In genomic region chr7:116280803-116281202, GRCh38 we compare ENCODE assay signal across 2 cellular contexts.
A peak's percentile ranks its signal among the peaks of the same experiment; 100 is the strongest.
TF ChIP-seq lines count a peak whose summit lies in the region.

No MANE protein-coding gene starts in this region.

TF ChIP-seq in HEK293, 187 proteins besides CTCF, POLR2A, EP300 and RAD21:
- TF ChIP-seq, protein P1, sequence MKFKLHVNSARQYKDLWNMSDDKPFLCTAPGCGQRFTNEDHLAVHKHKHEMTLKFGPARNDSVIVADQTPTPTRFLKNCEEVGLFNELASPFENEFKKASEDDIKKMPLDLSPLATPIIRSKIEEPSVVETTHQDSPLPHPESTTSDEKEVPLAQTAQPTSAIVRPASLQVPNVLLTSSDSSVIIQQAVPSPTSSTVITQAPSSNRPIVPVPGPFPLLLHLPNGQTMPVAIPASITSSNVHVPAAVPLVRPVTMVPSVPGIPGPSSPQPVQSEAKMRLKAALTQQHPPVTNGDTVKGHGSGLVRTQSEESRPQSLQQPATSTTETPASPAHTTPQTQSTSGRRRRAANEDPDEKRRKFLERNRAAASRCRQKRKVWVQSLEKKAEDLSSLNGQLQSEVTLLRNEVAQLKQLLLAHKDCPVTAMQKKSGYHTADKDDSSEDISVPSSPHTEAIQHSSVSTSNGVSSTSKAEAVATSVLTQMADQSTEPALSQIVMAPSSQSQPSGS (tag by site-specific recombination; IDR thresholded peaks at IDR 0.05; ENCODE audit: low read depth) = peak; percentile 47; the same call in 1 of the 2 replicates
- TF ChIP-seq TSHZ1 (tag by site-specific recombination; IDR thresholded peaks at IDR 0.05; ENCODE audit: borderline replicate concordance) = no peak
- no peak for TF ChIP-seq ZNF114 (tag by site-specific recombination; IDR thresholded peaks at IDR 0.05)
- no peak for TF ChIP-seq ZNF473 (tag by site-specific recombination; IDR thresholded peaks at IDR 0.05)
- TF ChIP-seq GLIS1 (tag by site-specific recombination; IDR thresholded peaks at IDR 0.05) = no peak

TF ChIP-seq in SK-N-SH, 30 proteins besides CTCF, POLR2A, EP300 and RAD21 (continued from another document):
- TF ChIP-seq, protein P2, sequence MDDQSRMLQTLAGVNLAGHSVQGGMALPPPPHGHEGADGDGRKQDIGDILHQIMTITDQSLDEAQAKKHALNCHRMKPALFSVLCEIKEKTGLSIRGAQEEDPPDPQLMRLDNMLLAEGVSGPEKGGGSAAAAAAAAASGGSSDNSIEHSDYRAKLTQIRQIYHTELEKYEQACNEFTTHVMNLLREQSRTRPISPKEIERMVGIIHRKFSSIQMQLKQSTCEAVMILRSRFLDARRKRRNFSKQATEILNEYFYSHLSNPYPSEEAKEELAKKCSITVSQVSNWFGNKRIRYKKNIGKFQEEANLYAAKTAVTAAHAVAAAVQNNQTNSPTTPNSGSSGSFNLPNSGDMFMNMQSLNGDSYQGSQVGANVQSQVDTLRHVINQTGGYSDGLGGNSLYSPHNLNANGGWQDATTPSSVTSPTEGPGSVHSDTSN (IDR thresholded peaks at IDR 0.05) = no peak
- no peak for TF ChIP-seq RCOR1 (IDR thresholded peaks at IDR 0.05; ENCODE audit: low read length)
- TF ChIP-seq ZBTB33 (IDR thresholded peaks at IDR 0.05; ENCODE audit: borderline replicate concordance, low read depth) = no peak
- no peak for TF ChIP-seq TCF12 (IDR thresholded peaks at IDR 0.05)
- no peak for TF ChIP-seq CHD2 (IDR thresholded peaks at IDR 0.05; ENCODE audit: low read length, partially characterized antibody)
